Comparison of ENCODE assay signal across 12 cellular contexts in the genomic region with DNA sequence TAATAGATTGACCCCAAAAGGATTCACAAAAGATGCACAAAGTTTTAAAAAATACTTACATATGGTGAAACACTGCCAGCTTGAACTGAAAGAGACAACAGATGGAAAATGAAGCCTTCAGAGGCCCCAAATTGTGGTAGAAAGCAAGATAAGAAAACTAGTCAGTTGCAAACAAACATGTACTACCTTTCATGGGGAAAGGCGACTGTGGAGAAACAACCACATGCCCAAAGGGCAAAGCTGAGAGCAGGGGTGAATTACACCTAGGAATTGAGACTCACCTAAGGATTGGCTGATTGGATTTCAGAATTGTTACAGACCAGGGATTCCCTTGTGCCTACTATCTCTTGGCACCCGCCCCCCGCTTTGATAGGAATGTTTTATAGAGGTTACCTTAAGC. TPM values are rescaled to one million over a fixed set of nuclear protein-coding genes. Genes with fewer than 3 reads are reported as not detected.
A peak's percentile ranks its signal among the peaks of the same experiment; 100 is the strongest.
DNase-seq lines count a peak whose midpoint lies in the region; ATAC-seq and TF ChIP-seq lines count a peak whose summit lies in the region.
"Had no signal": no experiment of that assay in that cellular context is flagged by ENCODE, and none has a peak within 500 bp of the region (broad histone marks: within the 10 kb centered on the region; RNA-seq: fewer than 3 reads in every experiment).

No MANE protein-coding gene starts in this region.

- no peaks in the 10 kb centered on the region for H3K27me3 ChIP-seq in subcutaneous abdominal adipose tissue (ENCODE audit: control insufficient read depth in 5 of 5, insufficient read depth in 4 of 5, low read length in 5 of 5)
- H3K27me3 ChIP-seq in BE2C: no peaks in the 10 kb centered on the region
- H3K27me3 ChIP-seq: pancreas, upper lobe of left lung had no signal

- H3K27ac ChIP-seq in VCaP (peak overlapping the region; percentile 57; the same call in 1 of the 2 replicates), subcutaneous abdominal adipose tissue (ENCODE audit: low read depth, low read length) (peak overlapping the region; percentile 71)
- H3K27ac ChIP-seq: upper lobe of left lung had no signal

- no peak overlapping the region for H3K9ac ChIP-seq in subcutaneous abdominal adipose tissue (ENCODE audit: low read length in 5 of 5)

- no peak for ATAC-seq in GM18867 (IDR thresholded peaks at IDR 0.05; ENCODE audit: unreplicated experiment)
- ATAC-seq: pancreas had no signal

- H3K9me3 ChIP-seq in subcutaneous abdominal adipose tissue (ENCODE audit: control insufficient read depth in 5 of 5, low read length in 5 of 5) (no peaks in the 10 kb centered on the region), BE2C (no peaks in the 10 kb centered on the region)
- H3K9me3 ChIP-seq: pancreas, upper lobe of left lung had no signal

- no peaks in the 10 kb centered on the region for H3K27me3 Mint-ChIP-seq in activated naive CD4-positive, alpha-beta T cell treated with anti-CD3 and anti-CD28 coated beads, Interleukin-2, amount 10 ng/mL, durations not matched to agents 7 days and 5 days

- CTCF ChIA-PET in activated naive CD4-positive, alpha-beta T cell treated with anti-CD3 and anti-CD28 coated beads, Interleukin-2, amount 10 ng/mL, durations not matched to agents 7 days and 5 days (lab: Charles Lee): interaction anchor here (1.4 kb wide), 1 partner anchor 12 kb away, joined by 5 read pairs; no protein-coding TSS in a partner anchor

- H3K9me3 Mint-ChIP-seq in activated naive CD4-positive, alpha-beta T cell treated with anti-CD3 and anti-CD28 coated beads, Interleukin-2, amount 10 ng/mL, durations not matched to agents 7 days and 5 days: no peaks in the 10 kb centered on the region

- H3K36me3 ChIP-seq in subcutaneous abdominal adipose tissue (ENCODE audit: control insufficient read depth in 5 of 5, insufficient read depth in 5 of 5, low read length in 5 of 5) (peaks cover 0 to 4% (median 0%) of the 10 kb centered on the region in 5 donors), BE2C (no peaks in the 10 kb centered on the region)
- H3K36me3 ChIP-seq: pancreas, upper lobe of left lung had no signal

- DNase-seq in activated naive CD4-positive, alpha-beta T cell treated with anti-CD3 and anti-CD28 coated beads, Interleukin-2, amount 10 ng/mL, durations not matched to agents 7 days and 5 days: no peak
- no peak for DNase-seq in activated naive CD4-positive, alpha-beta T cell treated with Interleukin-2 at 50 U/mL for 16 hours
- DNase-seq in erythroblast (lab: John Stamatoyannopoulos, UW) (peak; percentile 13 to 28), BE2C (no peak), CD1c-positive myeloid dendritic cell (ENCODE audit: extremely low spot score) (no peak)
- DNase-seq: NCI-H2081, NCI-H69, pancreas, upper lobe of left lung had no signal

- peak overlapping the region; percentile 21 for H3K27ac Mint-ChIP-seq in activated naive CD4-positive, alpha-beta T cell treated with anti-CD3 and anti-CD28 coated beads, Interleukin-2, amount 10 ng/mL, durations not matched to agents 7 days and 5 days

- no peak overlapping the region for H3K4me3 Mint-ChIP-seq in activated naive CD4-positive, alpha-beta T cell treated with anti-CD3 and anti-CD28 coated beads, Interleukin-2, amount 10 ng/mL, durations not matched to agents 7 days and 5 days

- H3K4me3 ChIP-seq in subcutaneous abdominal adipose tissue (ENCODE audit: low read depth in 1 of 5, low read length in 5 of 5) (no peak overlapping the region), BE2C (ENCODE audit: low read depth, low read length) (no peak overlapping the region)
- H3K4me3 ChIP-seq: upper lobe of left lung had no signal

- TF ChIP-seq CTCF in VCaP (conservative IDR thresholded peaks at IDR 0.05): no peak
- TF ChIP-seq CTCF in BE2C (IDR thresholded peaks at IDR 0.05; ENCODE audit: low read depth, low read length): no peak

- H3K4me1 Mint-ChIP-seq in activated naive CD4-positive, alpha-beta T cell treated with anti-CD3 and anti-CD28 coated beads, Interleukin-2, amount 10 ng/mL, durations not matched to agents 7 days and 5 days: peaks cover 81% of the 10 kb centered on the region

- TF ChIP-seq POLR2A in erythroblast (IDR thresholded peaks at IDR 0.05; ENCODE audit: low read length): no peak

- H3K4me1 ChIP-seq in subcutaneous abdominal adipose tissue (ENCODE audit: control insufficient read depth in 5 of 5, insufficient read depth in 5 of 5, low read length in 5 of 5) (peaks cover 8 to 73% (median 71%) of the 10 kb centered on the region in 5 donors), BE2C (peaks cover 16% of the 10 kb centered on the region; the same call in 1 of the 2 replicates)

- H3K36me3 Mint-ChIP-seq in activated naive CD4-positive, alpha-beta T cell treated with anti-CD3 and anti-CD28 coated beads, Interleukin-2, amount 10 ng/mL, durations not matched to agents 7 days and 5 days: peaks cover 25% of the 10 kb centered on the region

RNA-seq across cellular contexts. Expression of a gene that starts 13.1 kb away (rescaled TPM):
- 43.5 TPM for polyA plus RNA-seq in BE2C (2012; ENCODE audit: insufficient read depth, insufficient read length, low read depth)

Comparison
In these comparisons a context has a peak if more than half of its experiments do, and no peak if none do; other contexts are left out.
1. DNase-seq: peak in erythroblast (2 of 2); none in activated naive CD4-positive, alpha-beta T cell treated with anti-CD3 and anti-CD28 coated beads, Interleukin-2, amount 10 ng/mL, durations not matched to agents 7 days and 5 days (single experiment), activated naive CD4-positive, alpha-beta T cell treated with Interleukin-2 at 50 U/mL for 16 hours (single experiment), BE2C (single experiment) and CD1c-positive myeloid dendritic cell (single experiment).